Comparison of ENCODE assay signal across 9 cellular contexts in the genomic region with DNA sequence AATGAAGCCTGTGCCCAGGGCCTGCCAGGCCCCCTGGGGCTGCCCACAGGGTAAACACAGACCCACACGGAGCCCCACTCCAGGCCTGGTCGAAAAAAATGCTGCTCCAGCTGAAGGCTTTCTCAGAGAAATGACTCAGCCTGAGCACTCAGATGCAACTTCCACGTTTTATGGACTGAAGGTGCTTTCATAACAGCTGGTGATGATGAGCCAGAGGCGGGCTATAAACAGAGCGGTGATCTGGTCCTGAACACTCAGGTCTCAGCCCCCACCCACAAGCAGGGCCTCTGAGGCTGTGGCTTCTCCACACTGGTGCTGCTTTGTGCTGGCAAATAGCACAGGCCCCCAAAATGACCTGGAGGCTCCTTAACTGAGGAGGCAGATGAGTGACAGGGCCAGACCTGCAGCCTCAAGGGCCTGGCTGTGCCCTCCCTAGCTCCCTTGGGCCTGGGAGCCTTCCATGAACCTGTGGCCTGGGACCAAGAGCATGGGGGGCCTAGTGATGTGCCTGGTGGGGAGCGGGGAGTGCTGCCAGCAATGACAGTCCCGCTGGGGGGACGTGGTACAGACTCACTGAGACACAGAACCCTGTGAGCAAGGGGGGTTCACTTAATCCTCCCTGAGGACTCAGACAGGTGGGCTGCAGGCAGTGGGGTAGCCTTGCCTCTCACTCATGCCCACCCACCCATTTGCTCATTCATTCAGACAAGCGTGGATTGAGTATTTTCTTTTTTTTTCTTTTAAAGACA. TPM values are rescaled to one million over a fixed set of nuclear protein-coding genes. Genes with fewer than 3 reads are reported as not detected.
A peak's percentile ranks its signal among the peaks of the same experiment; 100 is the strongest.
DNase-seq lines count a peak whose midpoint lies in the region; ATAC-seq and TF ChIP-seq lines count a peak whose summit lies in the region.
"Had no signal": no experiment of that assay in that cellular context is flagged by ENCODE, and none has a peak within 500 bp of the region (broad histone marks: within the 10 kb centered on the region; RNA-seq: fewer than 3 reads in every experiment).

No MANE protein-coding gene starts in this region.

- ATAC-seq in GM19452 (IDR thresholded peaks at IDR 0.05; ENCODE audit: unreplicated experiment) (peak; percentile 82), HG03378 (IDR thresholded peaks at IDR 0.05; ENCODE audit: unreplicated experiment) (peak; percentile 86)

- POLR2A ChIA-PET in CD8-positive, alpha-beta memory T cell (lab: Charles Lee), result no interaction called here

- TF ChIP-seq CTCF in fibroblast of pulmonary artery (IDR thresholded peaks at IDR 0.05; ENCODE audit: low read length, missing control alignments), result no peak
- no peak for TF ChIP-seq CTCF in stomach (IDR thresholded peaks at IDR 0.05)

- no peak overlapping the region for H3K4me3 Mint-ChIP-seq in CD8-positive, alpha-beta memory T cell

- intact Hi-C loops in stomach (cut with DNase I; ENCODE audit: low total_unique reads), result no loop called here

- H3K4me3 ChIP-seq in fibroblast of pulmonary artery (replicated peaks; ENCODE audit: low read depth, low read length), result no peak overlapping the region
- H3K4me3 ChIP-seq in stomach, result no peak overlapping the region
- H3K4me3 ChIP-seq in CD8-positive, alpha-beta memory T cell (ENCODE audit: low read length), result no peak overlapping the region

- TF ChIP-seq POLR2A in stomach (IDR thresholded peaks at IDR 0.05), result no peak

- H3K4me1 Mint-ChIP-seq in CD8-positive, alpha-beta memory T cell, result no peaks in the 10 kb centered on the region

- WGBS in stomach, 5 donors, result 62 to 72% (median 68%) methylated on average over 6 to 9 of the region's 9 CpGs

- H3K36me3 Mint-ChIP-seq in CD8-positive, alpha-beta memory T cell, result peaks cover 0 to 2% (median 0%) of the 10 kb centered on the region in 3 donors

- H3K4me1 ChIP-seq in stomach, result peaks cover 0 to 8% (median 1%) of the 10 kb centered on the region in 4 donors
- no peaks in the 10 kb centered on the region for H3K4me1 ChIP-seq in CD8-positive, alpha-beta memory T cell (ENCODE audit: insufficient read depth, low read length)

- H3K36me3 ChIP-seq in stomach, result no peaks in the 10 kb centered on the region
- no peaks in the 10 kb centered on the region for H3K36me3 ChIP-seq in CD8-positive, alpha-beta memory T cell (ENCODE audit: insufficient read depth, low read length)

- H3K27me3 ChIP-seq in stomach, result no peaks in the 10 kb centered on the region
- no peaks in the 10 kb centered on the region for H3K27me3 ChIP-seq in CD8-positive, alpha-beta memory T cell (ENCODE audit: insufficient read depth, low read length, poor library complexity, severe bottlenecking)

- CTCF ChIA-PET in CD8-positive, alpha-beta memory T cell (lab: Charles Lee), result interaction anchor here (0.5 kb wide), 1 partner anchor 61 kb away, joined by 4 read pairs; no protein-coding TSS in a partner anchor

- peaks cover 0 to 2% of the 10 kb centered on the region in 2 donors for H3K27me3 Mint-ChIP-seq in CD8-positive, alpha-beta memory T cell

- H3K27ac ChIP-seq in stomach, result peak overlapping the region in 3 of 5 donors; percentile 33 to 66 (median 45)
- H3K27ac ChIP-seq in CD8-positive, alpha-beta memory T cell (ENCODE audit: low read depth, low read length), result no peak overlapping the region
- H3K27ac ChIP-seq: VCaP had no signal

- no peaks in the 10 kb centered on the region for H3K9me3 ChIP-seq in stomach
- H3K9me3 ChIP-seq in CD8-positive, alpha-beta memory T cell (ENCODE audit: low read length), result no peaks in the 10 kb centered on the region

- in situ Hi-C loops in SK-MEL-5 (cut with HindIII; ENCODE audit: low pct_unique_long_range_greater_than_20kb, low sequenced_read_pairs), result no loop called here

- H3K27ac Mint-ChIP-seq in CD8-positive, alpha-beta memory T cell, result peak overlapping the region in 2 of 8 donors; percentile 17 to 84

- DNase-seq in ELR (ENCODE audit: low read depth) (peak; percentile 94), SK-MEL-5 (ENCODE audit: low read depth, low spot score) (peak; percentile 7), fibroblast of pulmonary artery (ENCODE audit: low read depth) (peak; percentile 72), stomach (no peak), DMS79 treated with DMSO at 0.1 percent for 48 hours (lab: John Stamatoyannopoulos, UW) (no peak)
- DNase-seq in CD8-positive, alpha-beta memory T cell, result no peak

- no peak for TF ChIP-seq EP300 in stomach (IDR thresholded peaks at IDR 0.05)

- H3K9me3 Mint-ChIP-seq in CD8-positive, alpha-beta memory T cell, result no peaks in the 10 kb centered on the region

RNA-seq across cellular contexts. Expression of gene FURIN, which starts 23.0 kb away (rescaled TPM):
- 38.3 and 40.7 TPM in 2 replicates for total RNA-seq in SK-MEL-5 (2014; rRNA removed; shearing (Covaris generic))
- 133 and 175 TPM in 2 replicates for polyA plus RNA-seq in SK-MEL-5 (2015; cell fraction: cytosol; rRNA removed)
- polyA plus RNA-seq in SK-MEL-5 (2015; cell fraction: nucleus; rRNA removed), result 26.5 and 29.4 TPM in 2 replicates
- 10 to 100 TPM; 32.7 to 81.1 (median 56.4) TPM for total RNA-seq in stomach
- polyA plus RNA-seq in stomach, result 10 to 100 TPM; 13.7 to 26.3 (median 21.0) TPM
- total RNA-seq in CD8-positive, alpha-beta memory T cell, result 100 to 1,000 TPM; 121 to 124 TPM
- polyA plus RNA-seq in CD8-positive, alpha-beta memory T cell, result 11.7 TPM

RNA-seq across cellular contexts. Expression of gene FES, which starts 38.9 kb away (rescaled TPM):
- total RNA-seq in SK-MEL-5 (2014; rRNA removed; shearing (Covaris generic)), result 0.16 TPM in 1 of 2 replicates, not detected in the other
- polyA plus RNA-seq in SK-MEL-5 (2015; cell fraction: cytosol; rRNA removed), result 0.14 and 0.55 TPM in 2 replicates
- polyA plus RNA-seq in SK-MEL-5 (2015; cell fraction: nucleus; rRNA removed), result not detected in 2 replicates
- total RNA-seq in stomach, result 10 to 100 TPM; 13.8 to 49.1 (median 25.1) TPM
- 10 to 100 TPM in 1 of 3 donors, 1 to 10 TPM in 2; 8.0 to 11.8 (median 8.9) TPM for polyA plus RNA-seq in stomach
- total RNA-seq in CD8-positive, alpha-beta memory T cell, result 1 to 10 TPM; 2.5 to 2.6 TPM
- 0.28 TPM for polyA plus RNA-seq in CD8-positive, alpha-beta memory T cell

RNA-seq across cellular contexts. Expression of gene MAN2A2, which starts 57.7 kb away (rescaled TPM):
- total RNA-seq in SK-MEL-5 (2014; rRNA removed; shearing (Covaris generic)), result 4.7 and 6.8 TPM in 2 replicates
- polyA plus RNA-seq in SK-MEL-5 (2015; cell fraction: cytosol; rRNA removed), result 45.3 and 46.7 TPM in 2 replicates
- 280 and 406 TPM in 2 replicates for polyA plus RNA-seq in SK-MEL-5 (2015; cell fraction: nucleus; rRNA removed)
- total RNA-seq in stomach, result 100 to 1,000 TPM in 3 of 5 donors, 10 to 100 TPM in 2; 30.5 to 286 (median 201) TPM
- polyA plus RNA-seq in stomach, result 10 to 100 TPM in 2 of 3 donors, 1 to 10 TPM in 1; 2.9 to 16.4 (median 16.0) TPM
- 10 to 100 TPM; 90.7 to 92.7 TPM for total RNA-seq in CD8-positive, alpha-beta memory T cell
- 10.8 TPM for polyA plus RNA-seq in CD8-positive, alpha-beta memory T cell

Comparison
In these comparisons a context has a peak if more than half of its experiments do, and no peak if none do; other contexts are left out.
1. DNase-seq: peak in ELR (single experiment), SK-MEL-5 (single experiment) and fibroblast of pulmonary artery (single experiment); none in stomach (single experiment), CD8-positive, alpha-beta memory T cell (0 of 5) and DMS79 treated with DMSO at 0.1 percent for 48 hours (single experiment).
2. RNA of gene FES, which starts 38.9 kb away (total RNA-seq): 13.8 to 49.1 TPM in stomach; 2.5 to 2.6 TPM in CD8-positive, alpha-beta memory T cell and 0.16 TPM in SK-MEL-5; every median in the first group is over 4 times any median in the second.